In genomic region chr2:45636013-45636412, GRCh38 we compare ENCODE assay signal across 14 cellular contexts. TPM values are rescaled to one million over a fixed set of nuclear protein-coding genes. Genes with fewer than 3 reads are reported as not detected.
DNase-seq lines count a peak whose midpoint lies in the region; FAIRE-seq lines count a peak whose summit lies in the region.
"Had no signal": no experiment of that assay in that cellular context is flagged by ENCODE, and none has a peak within 500 bp of the region (broad histone marks: within the 10 kb centered on the region; RNA-seq: fewer than 3 reads in every experiment).

No MANE protein-coding gene starts in this region.

- no peaks in the 10 kb centered on the region for H3K36me3 Mint-ChIP-seq in activated CD4-positive, alpha-beta T cell treated with anti-CD3 and anti-CD28 coated beads, Interleukin-2, amount 10 ng/mL, durations not matched to agents 24 days and 14 days (ENCODE audit: low read depth)
- H3K36me3 Mint-ChIP-seq: CD4-positive, alpha-beta memory T cell had no signal

- peaks cover 51% of the 10 kb centered on the region for H3K27me3 Mint-ChIP-seq in activated CD4-positive, alpha-beta T cell treated with anti-CD3 and anti-CD28 coated beads, Interleukin-2, amount 10 ng/mL, durations not matched to agents 24 days and 14 days

- no peak overlapping the region for H3K4me3 Mint-ChIP-seq in activated CD4-positive, alpha-beta T cell treated with anti-CD3 and anti-CD28 coated beads, Interleukin-2, amount 10 ng/mL, durations not matched to agents 24 days and 14 days
- H3K4me3 Mint-ChIP-seq: CD4-positive, alpha-beta memory T cell had no signal

- intact Hi-C loops in activated CD4-positive, alpha-beta T cell treated with anti-CD3 and anti-CD28 coated beads, Interleukin-2, amount 10 ng/mL, durations not matched to agents 24 days and 14 days (cut with micrococcal nuclease) = no loop called here

- H3K4me1 Mint-ChIP-seq in activated CD4-positive, alpha-beta T cell treated with anti-CD3 and anti-CD28 coated beads, Interleukin-2, amount 10 ng/mL, durations not matched to agents 24 days and 14 days = peaks cover 2% of the 10 kb centered on the region
- H3K4me1 Mint-ChIP-seq: CD4-positive, alpha-beta memory T cell had no signal

- peak; percentile 41 for DNase-seq in NCI-H1092 treated with DMSO at 0.1 percent for 48 hours (lab: John Stamatoyannopoulos, UW)
- no peak for DNase-seq in NCI-H1092 (lab: John Stamatoyannopoulos, UW)
- peak; percentile 57 for DNase-seq in DMS153 (lab: John Stamatoyannopoulos, UW)
- peak; percentile 41 for DNase-seq in NCI-H510A (lab: John Stamatoyannopoulos, UW)
- no peak for DNase-seq in activated CD4-positive, alpha-beta T cell treated with anti-CD3 and anti-CD28 coated beads, Interleukin-2, amount 10 ng/mL, durations not matched to agents 24 days and 14 days
- no peak for DNase-seq in stimulated activated CD4-positive, alpha-beta T cell treated with anti-CD3 and anti-CD28 coated beads, Interleukin-1b, Interleukin-23, amount 100 ng/mL, for 48 hours
- DNase-seq: 8988T; CD4-positive, alpha-beta memory T cell; KG1; NCI-H187 treated with DMSO at 0.1 percent for 48 hours; NCI-H226; NCI-H526 treated with DMSO at 0.1 percent for 48 hours; Right ventricle myocardium superior had no signal

- no peak overlapping the region for H3K27ac Mint-ChIP-seq in activated CD4-positive, alpha-beta T cell treated with anti-CD3 and anti-CD28 coated beads, Interleukin-2, amount 10 ng/mL, durations not matched to agents 24 days and 14 days
- H3K27ac Mint-ChIP-seq: CD4-positive, alpha-beta memory T cell had no signal

- peak; percentile 27 for FAIRE-seq in islet of Langerhans (lab: Jason Lieb, UNC)

- H3K9me3 Mint-ChIP-seq in activated CD4-positive, alpha-beta T cell treated with anti-CD3 and anti-CD28 coated beads, Interleukin-2, amount 10 ng/mL, durations not matched to agents 24 days and 14 days = no peaks in the 10 kb centered on the region
- H3K9me3 Mint-ChIP-seq: CD4-positive, alpha-beta memory T cell had no signal

RNA-seq across cellular contexts. Expression of gene PRKCE, which starts 15.5 kb away (rescaled TPM):
- 11.2 and 13.5 TPM in 2 replicates for total RNA-seq in activated CD4-positive, alpha-beta T cell treated with anti-CD3 and anti-CD28 coated beads, Interleukin-2, amount 10 ng/mL, durations not matched to agents 24 days and 14 days

RNA-seq across cellular contexts. Expression of gene SRBD1, which starts 24.9 kb away (rescaled TPM):
- total RNA-seq in activated CD4-positive, alpha-beta T cell treated with anti-CD3 and anti-CD28 coated beads, Interleukin-2, amount 10 ng/mL, durations not matched to agents 24 days and 14 days = 14.5 and 18.9 TPM in 2 replicates

Comparison
In these comparisons a context has a peak if more than half of its experiments do, and no peak if none do; other contexts are left out.
1. DNase-seq: peak in NCI-H1092 treated with DMSO at 0.1 percent for 48 hours (single experiment), DMS153 (single experiment) and NCI-H510A (single experiment); none in NCI-H1092 (single experiment), activated CD4-positive, alpha-beta T cell treated with anti-CD3 and anti-CD28 coated beads, Interleukin-2, amount 10 ng/mL, durations not matched to agents 24 days and 14 days (single experiment) and stimulated activated CD4-positive, alpha-beta T cell treated with anti-CD3 and anti-CD28 coated beads, Interleukin-1b, Interleukin-23, amount 100 ng/mL, for 48 hours (single experiment).